1 cellular context compared by ENCODE assay signal in genomic region chr1:85276290-85277026, GRCh38.
TF ChIP-seq lines count a peak whose summit lies in the region.

BCL10 (minus strand) TSS chr1:85276632; CDS start chr1:85276352, 280 bp downstream.

TF ChIP-seq in GM12878, 131 proteins besides CTCF, POLR2A, EP300 and RAD21 (continued from another document and continues in another):
- TF ChIP-seq MAX (IDR thresholded peaks at IDR 0.05; ENCODE audit: low read depth, low read length) (peak; percentile 27; the same call in 1 of the 2 replicates), SREBF2 (IDR thresholded peaks at IDR 0.05; ENCODE audit: low read length) (no peak), RCOR1 (conservative IDR thresholded peaks at IDR 0.05; ENCODE audit: low read depth, low read length) (no peak), CBX5 (IDR thresholded peaks at IDR 0.05; ENCODE audit: low read depth) (no peak), ATF7 (IDR thresholded peaks at IDR 0.05; ENCODE audit: low read depth) (no peak; the same call in 1 of the 2 replicates), NFIC (IDR thresholded peaks at IDR 0.05; ENCODE audit: low read depth, low read length) (no peak), USF1 (IDR thresholded peaks at IDR 0.05; ENCODE audit: borderline replicate concordance, extremely low read length, insufficient read depth, low read depth, low read length) (no peak), NR2C1 (IDR thresholded peaks at IDR 0.05) (peak; percentile 89), ZBTB40 (IDR thresholded peaks at IDR 0.05; ENCODE audit: borderline replicate concordance) (peak; percentile 50; the same call in 1 of the 2 replicates), IRF4 (IDR thresholded peaks at IDR 0.05; ENCODE audit: low read depth, low read length) (no peak), EED (IDR thresholded peaks at IDR 0.05; ENCODE audit: low read depth) (no peak; the same call in 1 of the 2 replicates), STAT1 (conservative IDR thresholded peaks at IDR 0.05) (no peak), ZSCAN29 (IDR thresholded peaks at IDR 0.05) (no peak), ZBTB4 (CRISPR knock-in tag; IDR thresholded peaks at IDR 0.05) (no peak), E4F1 (IDR thresholded peaks at IDR 0.05; ENCODE audit: borderline replicate concordance, partially characterized antibody) (peak; percentile 75), HDGF (IDR thresholded peaks at IDR 0.05) (peak; percentile 92), CHD4 (IDR thresholded peaks at IDR 0.05) (no peak), BCL3 (IDR thresholded peaks at IDR 0.05; ENCODE audit: borderline replicate concordance, insufficient read depth, low read depth, low read length, poor library complexity, severe bottlenecking) (no peak), TCF12 (IDR thresholded peaks at IDR 0.05; ENCODE audit: low read depth, low read length) (no peak), RELB (IDR thresholded peaks at IDR 0.05; ENCODE audit: low read depth) (peak; percentile 12; the same call in 1 of the 2 replicates), FOXM1 (IDR thresholded peaks at IDR 0.05; ENCODE audit: low read depth, low read length) (no peak), MEF2B (IDR thresholded peaks at IDR 0.05; ENCODE audit: partially characterized antibody, poor library complexity, severe bottlenecking) (no peak), MXI1 (IDR thresholded peaks at IDR 0.05; ENCODE audit: low read depth, low read length) (no peak; the same call in none of the 2 replicates), ETV6 (conservative IDR thresholded peaks at IDR 0.05 in 1 of 2, IDR thresholded peaks at IDR 0.05 in 1 of 2; ENCODE audit: borderline replicate concordance in 1 of 2, low read depth in 1 of 2) (no peak), ZBTB33 (IDR thresholded peaks at IDR 0.05) (peak; percentile 40; the same call in 1 of the 2 replicates), PRDM15 (CRISPR knock-in tag; IDR thresholded peaks at IDR 0.05) (no peak), TCF3 (IDR thresholded peaks at IDR 0.05; ENCODE audit: borderline replicate concordance, insufficient read depth, low read depth, low read length) (peak; percentile 22; the same call in 1 of the 2 replicates), PAX5 (IDR thresholded peaks at IDR 0.05; ENCODE audit: borderline replicate concordance, low read depth, low read length) (0 out of 2 replicates have a peak, but pooled peaks have one; percentile 13)
